ENCODE assay signal across 23 cellular contexts in the genomic region with DNA sequence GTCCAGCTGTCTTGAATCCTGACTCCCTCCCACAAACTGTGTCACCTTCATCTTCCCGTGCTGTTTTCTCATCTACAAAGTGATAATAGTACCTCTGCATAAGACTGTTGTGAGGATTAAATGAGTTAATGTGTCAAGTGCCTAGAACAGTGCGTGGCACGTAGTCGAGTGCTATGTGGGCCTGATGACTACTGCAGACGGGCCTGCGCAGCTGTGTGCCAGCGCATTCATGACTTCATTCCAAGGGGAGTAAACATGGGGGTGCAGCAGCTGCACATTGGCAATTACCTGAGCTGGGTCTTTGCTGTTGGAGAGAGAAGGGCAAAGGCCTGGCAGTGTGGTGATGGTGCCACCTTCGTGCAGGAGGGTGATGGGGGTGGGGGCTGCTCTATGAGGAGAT. TPM values are rescaled to one million over a fixed set of nuclear protein-coding genes. Genes with fewer than 3 reads are reported as not detected.
DNase-seq lines count a peak whose midpoint lies in the region; ATAC-seq, FAIRE-seq and TF ChIP-seq lines count a peak whose summit lies in the region.
"Had no signal": no experiment of that assay in that cellular context is flagged by ENCODE, and none has a peak within 500 bp of the region (broad histone marks: within the 10 kb centered on the region; RNA-seq: fewer than 3 reads in every experiment).

No MANE protein-coding gene starts in this region.

- dilution Hi-C loops in keratinocyte (cut with MboI; ENCODE audit: extremely low pct_ligation_motif_present, low sequenced_read_pairs), result no loop called here

- no peak for TF ChIP-seq CTCF in keratinocyte (optimal IDR thresholded peaks at IDR 0.05 in 1 of 3, IDR thresholded peaks at IDR 0.05 in 1 of 3, conservative IDR thresholded peaks at IDR 0.05 in 1 of 3; ENCODE audit: extremely low read depth in 1 of 3, insufficient read depth in 2 of 3, low read length in 3 of 3)

- peaks cover 13% of the 10 kb centered on the region for H3K4me1 ChIP-seq in keratinocyte (ENCODE audit: control insufficient read depth, extremely low read depth, insufficient read depth, low read length)
- H3K4me1 ChIP-seq: Peyer's patch had no signal

- H2AFZ ChIP-seq in keratinocyte (ENCODE audit: control insufficient read depth, low read length), result peak overlapping the region; percentile 70
- H2AFZ ChIP-seq: parathyroid adenoma had no signal

- no peak for TF ChIP-seq POLR2A in GM12892 (IDR thresholded peaks at IDR 0.05; ENCODE audit: low read depth, low read length)

- H3K36me3 ChIP-seq in keratinocyte (ENCODE audit: control insufficient read depth in 2 of 2, extremely low read depth in 1 of 2, insufficient read depth in 2 of 2, low read length in 2 of 2), result no peaks in the 10 kb centered on the region
- H3K36me3 ChIP-seq: Peyer's patch, WERI-Rb-1 had no signal

- H3K9me1 ChIP-seq in keratinocyte (ENCODE audit: control insufficient read depth, extremely low read depth, insufficient read depth, low read length), result no peaks in the 10 kb centered on the region

- DNase-seq in GM12892 (ENCODE audit: insufficient read length) (no peak), caudate nucleus (lab: John Stamatoyannopoulos, UW) (peak in 29 of 61 donors; percentile 20 to 79 (median 44)), keratinocyte (ENCODE audit: low read depth, low spot score) (no peak), NCI-H1417 treated with DMSO at 0.1 percent for 48 hours (lab: John Stamatoyannopoulos, UW) (no peak), LoVo (ENCODE audit: low spot score) (no peak)
- DNase-seq: activated effector memory CD4-positive, alpha-beta T cell treated with anti-CD3 and anti-CD28 coated beads, Interleukin-2, amount 50 U/mL, for 16 hours; activated naive CD8-positive, alpha-beta T cell treated with anti-CD3 and anti-CD28 coated beads, Interleukin-2, amount 50 U/mL, for 24 hours; natural killer cell; NCI-H1048; NCI-H1930; NK-92 treated with Interleukin-12 subunit alpha and Interleukin-12 subunit beta, amount 100 ng/mL, for 24 hours; Peyer's patch; stimulated activated CD4-positive, alpha-beta T cell treated with anti-CD3 and anti-CD28 coated beads, Interleukin-2, amount 100 ng/mL, for 48 hours; stimulated activated naive CD4-positive, alpha-beta T cell treated with Interleukin-2 at 50 U/mL for 16 hours; WERI-Rb-1 had no signal

- no peak overlapping the region for H3K9ac ChIP-seq in keratinocyte (ENCODE audit: control insufficient read depth, extremely low read depth, insufficient read depth, low read length)
- H3K9ac ChIP-seq: KMS-11, parathyroid adenoma had no signal

- H3K4me3 ChIP-seq in keratinocyte (ENCODE audit: control insufficient read depth in 2 of 3, extremely low read depth in 1 of 3, insufficient read depth in 2 of 3, low read depth in 1 of 3, low read length in 3 of 3) (no peak overlapping the region), skin epidermis (no peak overlapping the region)
- H3K4me3 ChIP-seq: A549, Peyer's patch had no signal

- no peak for ATAC-seq in HG02623 (IDR thresholded peaks at IDR 0.05; ENCODE audit: unreplicated experiment)
- no peak for ATAC-seq in HG03354 (IDR thresholded peaks at IDR 0.05; ENCODE audit: poor library complexity, severe bottlenecking, unreplicated experiment)
- ATAC-seq: activated naive CD8-positive, alpha-beta T cell treated with anti-CD3 and anti-CD28 coated beads, Interleukin-2, amount 50 U/mL, for 24 hours; natural killer cell had no signal

- peak overlapping the region; percentile 91 for H3K27ac ChIP-seq in caudate nucleus (ENCODE audit: low read depth, low read length)
- H3K27ac ChIP-seq in keratinocyte (ENCODE audit: control insufficient read depth, insufficient read depth, low read length), result no peak overlapping the region
- peak overlapping the region in 20 of 21 experiments; percentile 25 to 100 (median 71) for H3K27ac ChIP-seq in skin epidermis
- H3K27ac ChIP-seq: A549, C4-2B, KMS-11, parathyroid adenoma, Peyer's patch, WERI-Rb-1 had no signal

- peak overlapping the region; percentile 5 for H3K4me2 ChIP-seq in keratinocyte (ENCODE audit: control insufficient read depth, extremely low read depth, insufficient read depth, low read depth, low read length)
- H3K4me2 ChIP-seq: A549, KMS-11 had no signal

- peaks cover 7% of the 10 kb centered on the region for H3K27me3 ChIP-seq in keratinocyte (ENCODE audit: control insufficient read depth, extremely low read depth, insufficient read depth, low read length)
- H3K27me3 ChIP-seq: Peyer's patch had no signal

- no peaks in the 10 kb centered on the region for H3K79me2 ChIP-seq in keratinocyte (ENCODE audit: control insufficient read depth, insufficient read depth, low read length)
- H3K79me2 ChIP-seq: parathyroid adenoma had no signal

- no peaks in the 10 kb centered on the region for H3K9me3 ChIP-seq in keratinocyte (ENCODE audit: control insufficient read depth, low read depth, low read length)
- H3K9me3 ChIP-seq: A549, Peyer's patch had no signal

- no peaks in the 10 kb centered on the region for H4K20me1 ChIP-seq in keratinocyte (ENCODE audit: control insufficient read depth, extremely low read depth, insufficient read depth, low read length)

- FAIRE-seq in GM12892 (lab: Jason Lieb, UNC) (peak; percentile 73), keratinocyte (lab: Jason Lieb, UNC) (peak; percentile 17)
- FAIRE-seq: A549, frontal cortex had no signal

RNA-seq across cellular contexts. Expression of a gene that starts 5.0 kb away (rescaled TPM):
- polyA plus RNA-seq in GM12892 (2012; ENCODE audit: missing spikeins), result not detected
- not detected in 3 replicates for polyA plus RNA-seq in keratinocyte
- not detected for polyA plus RNA-seq in keratinocyte (2011; ENCODE audit: low read depth)
- polyA plus RNA-seq in keratinocyte (2011; cell fraction: cytosol; rRNA removed), result not detected in 2 replicates
- not detected in 2 replicates for polyA plus RNA-seq in keratinocyte (2011; cell fraction: nucleus; rRNA removed)
- not detected in 2 replicates for polyA plus RNA-seq in keratinocyte (2012; ENCODE audit: low replicate concordance)
- not detected in 3 replicates for polyA minus RNA-seq in keratinocyte
- polyA minus RNA-seq in keratinocyte (2011; cell fraction: cytosol; rRNA and poly(A)+ RNA removed), result not detected
- not detected in 2 replicates for polyA minus RNA-seq in keratinocyte (2011; cell fraction: nucleus; rRNA and poly(A)+ RNA removed)
- polyA plus RNA-seq: A549 had no signal
